Comparison of ENCODE assay signal across 11 cellular contexts in the genomic region with DNA sequence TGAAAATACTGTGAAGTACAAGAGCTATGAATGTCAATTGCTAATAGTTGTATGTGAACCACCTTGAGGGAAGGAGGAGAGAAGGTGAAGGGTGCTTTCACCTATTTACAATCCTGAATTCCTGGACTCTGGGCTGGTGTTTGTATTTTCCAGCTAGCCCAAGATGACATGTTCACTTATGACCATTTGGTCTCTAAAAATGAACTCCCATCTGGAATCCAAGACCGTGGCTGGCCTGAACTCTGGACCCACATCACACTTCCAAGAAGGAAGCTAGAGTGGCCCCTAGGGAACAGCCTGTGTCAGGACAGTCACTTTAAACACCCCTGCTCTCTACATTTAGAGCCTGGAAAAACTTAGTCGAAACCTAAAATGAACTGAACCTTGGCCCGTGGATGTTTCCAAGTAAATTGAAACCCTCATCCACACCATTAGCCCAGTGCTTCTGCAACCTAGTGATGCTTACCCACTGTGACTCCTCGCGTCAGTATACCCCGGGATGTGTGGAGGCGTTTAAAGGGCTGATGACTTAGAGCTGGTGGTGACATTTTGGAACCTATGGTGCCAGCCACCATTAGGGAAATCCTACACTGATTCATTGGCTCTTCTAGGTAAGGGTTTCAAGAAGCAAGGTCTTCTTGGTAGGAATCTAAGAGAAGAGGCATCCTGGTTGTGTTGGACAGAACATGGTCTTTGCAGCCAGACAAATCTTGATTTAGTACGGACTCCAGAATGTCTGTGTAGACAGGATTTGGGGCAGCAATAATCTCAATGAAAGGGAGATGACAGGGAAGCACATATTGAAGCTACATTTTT.
A peak's percentile ranks its signal among the peaks of the same experiment; 100 is the strongest.
DNase-seq lines count a peak whose midpoint lies in the region; ATAC-seq and TF ChIP-seq lines count a peak whose summit lies in the region.
"Had no signal": no experiment of that assay in that cellular context is flagged by ENCODE, and none has a peak within 500 bp of the region (broad histone marks: within the 10 kb centered on the region; RNA-seq: fewer than 3 reads in every experiment).

No MANE protein-coding gene starts in this region.

- H3K36me3 ChIP-seq in heart right ventricle (no peaks in the 10 kb centered on the region), SJCRH30 (no peaks in the 10 kb centered on the region), vagina (no peaks in the 10 kb centered on the region)
- H3K36me3 ChIP-seq: thoracic aorta had no signal

- 81 to 86% methylated on average over 8 of the region's 8 CpGs for WGBS in heart right ventricle, 2 donors

- no peak overlapping the region for H3K27ac Mint-ChIP-seq in type B pancreatic cell
- H3K27ac Mint-ChIP-seq: CD4-positive, alpha-beta T cell had no signal

- intact Hi-C loops in heart right ventricle (cut with DNase I), result no loop called here
- intact Hi-C loops in cardiac septum (cut with DNase I), result no loop called here
- intact Hi-C loops in left colon (cut with DNase I, micrococcal nuclease), result no loop called here
- intact Hi-C loops in vagina (cut with DNase I), result no loop called here

- peaks cover 0 to 21% (median 0%) of the 10 kb centered on the region in 9 donors for H3K4me1 ChIP-seq in heart right ventricle
- H3K4me1 ChIP-seq in SJCRH30, result peaks cover 29% of the 10 kb centered on the region
- no peaks in the 10 kb centered on the region for H3K4me1 ChIP-seq in vagina

- H3K27ac ChIP-seq in heart right ventricle, result no peak overlapping the region
- peak overlapping the region; percentile 90 for H3K27ac ChIP-seq in SJCRH30
- H3K27ac ChIP-seq in vagina, result no peak overlapping the region
- H3K27ac ChIP-seq: thoracic aorta had no signal

- no peak overlapping the region for H3K4me3 ChIP-seq in heart right ventricle
- no peak overlapping the region; the same call in 1 of the 2 replicates for H3K4me3 ChIP-seq in SJCRH30
- H3K4me3 ChIP-seq in vagina, result no peak overlapping the region
- H3K4me3 ChIP-seq: thoracic aorta had no signal

- H3K9me3 Mint-ChIP-seq in type B pancreatic cell, result no peaks in the 10 kb centered on the region
- H3K9me3 Mint-ChIP-seq: CD4-positive, alpha-beta T cell had no signal

- H3K36me3 Mint-ChIP-seq in type B pancreatic cell, result no peaks in the 10 kb centered on the region

- DNase-seq in heart right ventricle (peak in 1 of 2 donors; percentile 54), cardiac septum (ENCODE audit: low spot score) (no peak), SJCRH30 (peak; percentile 27 to 49), left colon (no peak), type B pancreatic cell (ENCODE audit: extremely low spot score, unreplicated experiment) (peak; percentile 70), NCI-H526 (lab: John Stamatoyannopoulos, UW) (no peak), vagina (ENCODE audit: extremely low spot score in 2 of 2) (no peak), NAMALWA (ENCODE audit: low spot score) (no peak)
- DNase-seq: CD4-positive, alpha-beta T cell; foreskin melanocyte had no signal

- no peaks in the 10 kb centered on the region for H3K27me3 Mint-ChIP-seq in type B pancreatic cell
- H3K27me3 Mint-ChIP-seq: CD4-positive, alpha-beta T cell had no signal

- ATAC-seq in heart right ventricle, result peak in 5 of 8 donors; percentile 9 to 41 (median 15)
- peak; percentile 72 for ATAC-seq in left colon

- no peak overlapping the region for H3K4me3 Mint-ChIP-seq in type B pancreatic cell
- H3K4me3 Mint-ChIP-seq: CD4-positive, alpha-beta T cell had no signal

- H3K27me3 ChIP-seq in heart right ventricle (peaks cover 0 to 76% (median 51%) of the 10 kb centered on the region in 7 donors), SJCRH30 (no peaks in the 10 kb centered on the region), vagina (no peaks in the 10 kb centered on the region)

- TF ChIP-seq POLR2A in vagina (IDR thresholded peaks at IDR 0.05), result no peak

- H3K4me1 Mint-ChIP-seq in type B pancreatic cell (ENCODE audit: unreplicated experiment), result no peaks in the 10 kb centered on the region

- no peaks in the 10 kb centered on the region for H3K9me3 ChIP-seq in heart right ventricle
- H3K9me3 ChIP-seq in SJCRH30 (replicated peaks), result no peaks in the 10 kb centered on the region
- H3K9me3 ChIP-seq in vagina, result no peaks in the 10 kb centered on the region
- H3K9me3 ChIP-seq: thoracic aorta had no signal

- TF ChIP-seq CTCF in heart right ventricle (IDR thresholded peaks at IDR 0.05), result peak in 2 of 9 donors; percentile 11 to 19
- TF ChIP-seq CTCF in type B pancreatic cell (conservative IDR thresholded peaks at IDR 0.05), result no peak
- no peak for TF ChIP-seq CTCF in vagina (IDR thresholded peaks at IDR 0.05)

Comparison
In these comparisons a context has a peak if more than half of its experiments do, and no peak if none do; other contexts are left out.
1. DNase-seq: peak in SJCRH30 (2 of 2) and type B pancreatic cell (single experiment); none in cardiac septum (single experiment), left colon (0 of 2), NCI-H526 (0 of 2), vagina (0 of 2) and NAMALWA (single experiment).